1 cellular context compared by ENCODE assay signal in the genomic region with DNA sequence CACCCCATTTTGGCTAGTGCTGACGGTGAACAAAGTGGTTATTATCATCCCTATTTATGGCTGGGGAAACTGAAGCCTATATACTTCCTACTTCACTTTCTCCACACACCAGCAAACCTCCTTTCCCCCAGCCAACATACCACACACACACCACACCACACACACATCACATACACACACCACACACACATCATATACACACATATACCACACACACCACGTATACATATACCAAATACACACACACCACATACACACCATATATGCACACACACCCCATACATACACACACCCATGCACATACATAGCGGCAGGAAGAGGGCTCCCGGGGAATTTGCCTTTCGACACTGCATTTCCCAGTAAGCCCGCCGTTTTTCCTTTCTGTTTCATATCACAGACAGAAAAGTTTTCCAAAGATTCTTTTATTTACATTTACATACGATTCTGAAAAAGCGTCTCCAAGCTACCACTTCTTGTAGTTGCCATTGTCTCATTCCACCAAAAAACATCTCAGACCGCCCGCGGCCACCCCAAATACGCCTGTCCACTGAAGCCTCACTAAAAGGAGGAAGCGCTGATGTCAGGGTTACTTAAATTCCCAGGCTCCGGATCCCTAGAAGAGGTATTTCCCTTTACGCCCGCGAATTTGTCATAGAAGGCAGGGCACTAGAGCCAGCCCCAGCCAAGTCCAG.
TF ChIP-seq lines count a peak whose summit lies in the region.

No MANE protein-coding gene starts in this region.

TF ChIP-seq in HEK293, 187 proteins besides CTCF, POLR2A, EP300 and RAD21 (continued from another document and continues in another):
- peak; percentile 88 for TF ChIP-seq ZNF639 (tag by site-specific recombination; IDR thresholded peaks at IDR 0.05)
- TF ChIP-seq ZNF791 (tag by site-specific recombination; IDR thresholded peaks at IDR 0.05): no peak
- TF ChIP-seq ZNF654 (tag by site-specific recombination; IDR thresholded peaks at IDR 0.05; ENCODE audit: low read depth): no peak
- TF ChIP-seq, protein P1, sequence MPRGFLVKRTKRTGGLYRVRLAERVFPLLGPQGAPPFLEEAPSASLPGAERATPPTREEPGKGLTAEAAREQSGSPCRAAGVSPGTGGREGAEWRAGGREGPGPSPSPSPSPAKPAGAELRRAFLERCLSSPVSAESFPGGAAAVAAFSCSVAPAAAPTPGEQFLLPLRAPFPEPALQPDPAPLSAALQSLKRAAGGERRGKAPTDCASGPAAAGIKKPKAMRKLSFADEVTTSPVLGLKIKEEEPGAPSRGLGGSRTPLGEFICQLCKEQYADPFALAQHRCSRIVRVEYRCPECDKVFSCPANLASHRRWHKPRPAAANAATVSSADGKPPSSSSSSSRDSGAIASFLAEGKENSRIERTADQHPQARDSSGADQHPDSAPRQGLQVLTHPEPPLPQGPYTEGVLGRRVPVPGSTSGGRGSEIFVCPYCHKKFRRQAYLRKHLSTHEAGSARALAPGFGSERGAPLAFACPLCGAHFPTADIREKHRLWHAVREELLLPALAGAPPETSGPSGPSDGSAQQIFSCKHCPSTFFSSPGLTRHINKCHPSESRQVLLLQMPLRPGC (tag by site-specific recombination; IDR thresholded peaks at IDR 0.05): no peak
- TF ChIP-seq, protein P2, sequence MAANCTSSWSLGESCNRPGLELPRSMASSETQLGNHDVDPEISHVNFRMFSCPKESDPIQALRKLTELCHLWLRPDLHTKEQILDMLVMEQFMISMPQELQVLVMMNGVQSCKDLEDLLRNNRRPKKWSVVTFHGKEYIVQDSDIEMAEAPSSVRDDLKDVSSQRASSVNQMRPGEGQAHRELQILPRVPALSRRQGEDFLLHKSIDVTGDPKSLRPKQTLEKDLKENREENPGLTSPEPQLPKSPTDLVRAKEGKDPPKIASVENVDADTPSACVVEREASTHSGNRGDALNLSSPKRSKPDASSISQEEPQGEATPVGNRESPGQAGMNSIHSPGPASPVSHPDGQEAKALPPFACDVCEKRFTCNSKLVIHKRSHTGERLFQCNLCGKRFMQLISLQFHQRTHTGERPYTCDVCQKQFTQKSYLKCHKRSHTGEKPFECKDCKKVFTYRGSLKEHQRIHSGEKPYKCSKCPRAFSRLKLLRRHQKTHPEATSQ (tag by site-specific recombination; IDR thresholded peaks at IDR 0.05): no peak
- peak; percentile 46; the same call in 1 of the 2 replicates for TF ChIP-seq ZNF157 (tag by site-specific recombination; IDR thresholded peaks at IDR 0.05)
- no peak for TF ChIP-seq ZNF354C (tag by site-specific recombination; IDR thresholded peaks at IDR 0.05; ENCODE audit: borderline replicate concordance, low read depth)
- TF ChIP-seq ZBTB6 (tag by site-specific recombination; IDR thresholded peaks at IDR 0.05): peak; percentile 91
- no peak for TF ChIP-seq ELK4 (IDR thresholded peaks at IDR 0.05; ENCODE audit: borderline replicate concordance, low read depth, low read length)
- TF ChIP-seq ZNF692 (tag by site-specific recombination; IDR thresholded peaks at IDR 0.05): peak; percentile 39; the same call in 1 of the 2 replicates
- TF ChIP-seq, protein P3, sequence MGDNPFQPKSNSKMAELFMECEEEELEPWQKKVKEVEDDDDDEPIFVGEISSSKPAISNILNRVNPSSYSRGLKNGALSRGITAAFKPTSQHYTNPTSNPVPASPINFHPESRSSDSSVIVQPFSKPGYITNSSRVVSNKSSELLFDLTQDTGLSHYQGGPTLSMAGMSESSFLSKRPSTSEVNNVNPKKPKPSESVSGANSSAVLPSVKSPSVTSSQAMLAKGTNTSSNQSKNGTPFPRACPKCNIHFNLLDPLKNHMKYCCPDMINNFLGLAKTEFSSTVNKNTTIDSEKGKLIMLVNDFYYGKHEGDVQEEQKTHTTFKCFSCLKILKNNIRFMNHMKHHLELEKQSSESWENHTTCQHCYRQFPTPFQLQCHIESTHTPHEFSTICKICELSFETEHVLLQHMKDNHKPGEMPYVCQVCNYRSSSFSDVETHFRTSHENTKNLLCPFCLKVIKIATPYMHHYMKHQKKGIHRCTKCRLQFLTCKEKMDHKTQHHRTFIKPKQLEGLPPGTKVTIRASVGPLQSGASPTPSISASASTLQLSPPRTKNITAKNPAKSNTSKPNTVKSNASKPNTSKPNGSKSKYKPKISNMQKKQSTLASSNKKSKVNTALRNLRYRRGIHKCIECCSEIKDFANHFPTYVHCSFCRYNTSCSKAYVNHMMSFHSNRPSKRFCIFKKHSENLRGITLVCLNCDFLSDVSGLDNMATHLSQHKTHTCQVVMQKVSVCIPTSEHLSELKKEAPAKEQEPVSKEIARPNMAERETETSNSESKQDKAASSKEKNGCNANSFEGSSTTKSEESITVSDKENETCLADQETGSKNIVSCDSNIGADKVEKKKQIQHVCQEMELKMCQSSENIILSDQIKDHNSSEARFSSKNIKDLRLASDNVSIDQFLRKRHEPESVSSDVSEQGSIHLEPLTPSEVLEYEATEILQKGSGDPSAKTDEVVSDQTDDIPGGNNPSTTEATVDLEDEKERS (tag by site-specific recombination; IDR thresholded peaks at IDR 0.05): no peak
- no peak for TF ChIP-seq ZNF221 (tag by site-specific recombination; IDR thresholded peaks at IDR 0.05; ENCODE audit: borderline replicate concordance)
- TF ChIP-seq ZNF324 (tag by site-specific recombination; IDR thresholded peaks at IDR 0.05): peak; percentile 87; the same call in 1 of the 2 replicates
- 0 out of 2 replicates have a peak, but pooled peaks have one; percentile 32 for TF ChIP-seq KLF1 (tag by site-specific recombination; IDR thresholded peaks at IDR 0.05)
- TF ChIP-seq ZNF561 (tag by site-specific recombination; IDR thresholded peaks at IDR 0.05; ENCODE audit: borderline replicate concordance): 0 out of 2 replicates have a peak, but pooled peaks have one; percentile 32
- peak; percentile 49; the same call in 1 of the 2 replicates for TF ChIP-seq ZBTB7A (tag by site-specific recombination; IDR thresholded peaks at IDR 0.05; ENCODE audit: low read depth)
- TF ChIP-seq, protein P4, sequence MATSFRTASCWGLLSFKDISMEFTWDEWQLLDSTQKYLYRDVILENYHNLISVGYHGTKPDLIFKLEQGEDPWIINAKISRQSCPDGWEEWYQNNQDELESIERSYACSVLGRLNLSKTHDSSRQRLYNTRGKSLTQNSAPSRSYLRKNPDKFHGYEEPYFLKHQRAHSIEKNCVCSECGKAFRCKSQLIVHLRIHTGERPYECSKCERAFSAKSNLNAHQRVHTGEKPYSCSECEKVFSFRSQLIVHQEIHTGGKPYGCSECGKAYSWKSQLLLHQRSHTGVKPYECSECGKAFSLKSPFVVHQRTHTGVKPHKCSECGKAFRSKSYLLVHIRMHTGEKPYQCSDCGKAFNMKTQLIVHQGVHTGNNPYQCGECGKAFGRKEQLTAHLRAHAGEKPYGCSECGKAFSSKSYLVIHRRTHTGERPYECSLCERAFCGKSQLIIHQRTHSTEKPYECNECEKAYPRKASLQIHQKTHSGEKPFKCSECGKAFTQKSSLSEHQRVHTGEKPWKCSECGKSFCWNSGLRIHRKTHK (tag by site-specific recombination; IDR thresholded peaks at IDR 0.05): no peak
- TF ChIP-seq ZNF140 (tag by site-specific recombination; IDR thresholded peaks at IDR 0.05): no peak
- TF ChIP-seq ZNF433 (tag by site-specific recombination; IDR thresholded peaks at IDR 0.05; ENCODE audit: low read depth): no peak
- no peak for TF ChIP-seq SP7 (tag by site-specific recombination; IDR thresholded peaks at IDR 0.05)
- no peak for TF ChIP-seq ZIC2 (tag by site-specific recombination; IDR thresholded peaks at IDR 0.05)
- TF ChIP-seq ZNF530 (tag by site-specific recombination; IDR thresholded peaks at IDR 0.05; ENCODE audit: low read depth): no peak
- no peak for TF ChIP-seq KLF16 (tag by site-specific recombination; IDR thresholded peaks at IDR 0.05)
- TF ChIP-seq ZBTB11 (tag by site-specific recombination; conservative IDR thresholded peaks at IDR 0.05; ENCODE audit: low read depth): 0 out of 2 replicates have a peak, but pooled peaks have one; percentile 50
- no peak for TF ChIP-seq ZNF239 (tag by site-specific recombination; IDR thresholded peaks at IDR 0.05)
- TF ChIP-seq, protein P5, sequence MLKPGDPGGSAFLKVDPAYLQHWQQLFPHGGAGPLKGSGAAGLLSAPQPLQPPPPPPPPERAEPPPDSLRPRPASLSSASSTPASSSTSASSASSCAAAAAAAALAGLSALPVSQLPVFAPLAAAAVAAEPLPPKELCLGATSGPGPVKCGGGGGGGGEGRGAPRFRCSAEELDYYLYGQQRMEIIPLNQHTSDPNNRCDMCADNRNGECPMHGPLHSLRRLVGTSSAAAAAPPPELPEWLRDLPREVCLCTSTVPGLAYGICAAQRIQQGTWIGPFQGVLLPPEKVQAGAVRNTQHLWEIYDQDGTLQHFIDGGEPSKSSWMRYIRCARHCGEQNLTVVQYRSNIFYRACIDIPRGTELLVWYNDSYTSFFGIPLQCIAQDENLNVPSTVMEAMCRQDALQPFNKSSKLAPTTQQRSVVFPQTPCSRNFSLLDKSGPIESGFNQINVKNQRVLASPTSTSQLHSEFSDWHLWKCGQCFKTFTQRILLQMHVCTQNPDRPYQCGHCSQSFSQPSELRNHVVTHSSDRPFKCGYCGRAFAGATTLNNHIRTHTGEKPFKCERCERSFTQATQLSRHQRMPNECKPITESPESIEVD (tag by site-specific recombination; IDR thresholded peaks at IDR 0.05): no peak
